ENCODE assay signal across 20 cellular contexts in the genomic region with DNA sequence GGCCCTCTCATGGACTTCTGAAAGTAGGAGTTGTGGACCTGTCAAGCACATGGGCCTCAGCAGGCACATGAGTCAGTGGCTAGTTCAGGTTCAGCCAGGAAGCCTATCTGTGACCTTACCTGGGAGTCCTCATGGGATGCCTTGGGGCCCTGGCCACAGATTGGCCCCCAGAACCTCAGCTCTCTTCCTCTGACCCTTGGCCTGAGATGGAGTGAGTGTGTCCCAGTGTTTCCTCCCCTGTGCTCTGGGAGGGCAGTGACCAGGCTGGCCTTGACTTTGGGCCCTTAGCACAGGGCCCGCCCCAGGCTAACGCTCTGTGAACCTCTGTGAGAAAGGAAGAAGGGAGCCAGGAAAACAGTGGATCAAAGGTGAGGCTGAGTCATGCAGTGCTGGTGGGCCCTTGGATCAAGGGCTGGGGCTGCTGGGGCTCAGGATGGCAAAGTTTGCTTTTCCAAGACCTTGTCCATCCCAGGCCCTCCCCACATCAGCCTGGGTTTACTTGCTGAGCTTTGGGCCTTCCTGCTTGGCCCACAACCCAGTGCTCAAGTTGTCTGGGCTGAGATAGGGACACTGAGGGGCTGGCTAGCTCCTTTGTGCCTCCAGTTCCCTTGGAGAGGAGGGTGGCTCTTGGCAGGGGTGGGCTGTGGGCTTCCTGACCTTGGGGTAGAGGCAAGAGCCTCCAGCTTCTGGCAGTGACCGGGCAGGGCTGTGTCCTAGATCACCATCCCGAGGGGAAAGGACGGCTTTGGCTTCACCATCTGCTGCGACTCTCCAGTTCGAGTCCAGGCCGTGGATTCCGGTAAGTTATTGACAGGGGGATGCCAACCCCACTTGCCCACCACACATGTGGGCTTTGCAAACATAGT. TPM values are rescaled to one million over a fixed set of nuclear protein-coding genes. Genes with fewer than 3 reads are reported as not detected.
DNase-seq lines count a peak whose midpoint lies in the region; ATAC-seq, FAIRE-seq and TF ChIP-seq lines count a peak whose summit lies in the region.
"Had no signal": no experiment of that assay in that cellular context is flagged by ENCODE, and none has a peak within 500 bp of the region (broad histone marks: within the 10 kb centered on the region; RNA-seq: fewer than 3 reads in every experiment).

No MANE protein-coding gene starts in this region.

- H3K4me1 Mint-ChIP-seq in brain: peaks cover 84% of the 10 kb centered on the region

- H3K9me3 ChIP-seq in iPS-20b (ENCODE audit: insufficient read depth, low read depth, low read length): no peaks in the 10 kb centered on the region
- H3K9me3 ChIP-seq: body of pancreas had no signal

- H3K36me3 ChIP-seq in iPS-20b (ENCODE audit: insufficient read depth, low read depth, low read length) (no peaks in the 10 kb centered on the region), rectal smooth muscle tissue (ENCODE audit: control insufficient read depth, insufficient read depth, low read length) (peaks cover 5% of the 10 kb centered on the region)

- H3K27me3 ChIP-seq in iPS-20b (ENCODE audit: insufficient read depth, low read length) (no peaks in the 10 kb centered on the region), rectal smooth muscle tissue (ENCODE audit: control insufficient read depth, insufficient read depth, low read length) (no peaks in the 10 kb centered on the region)
- H3K27me3 ChIP-seq: body of pancreas had no signal

- H3K27ac Mint-ChIP-seq in brain: peak overlapping the region in 4 of 5 experiments; percentile 58 to 97 (median 83)

- H3K27ac ChIP-seq in iPS-20b (ENCODE audit: low read length): peak overlapping the region; percentile 11
- H3K27ac ChIP-seq in rectal smooth muscle tissue (ENCODE audit: low read depth, low read length): peak overlapping the region; percentile 7
- H3K27ac ChIP-seq: epithelial cell of prostate had no signal

- no peak overlapping the region for H3K9ac ChIP-seq in iPS-20b (ENCODE audit: low read depth, low read length)
- H3K9ac ChIP-seq in rectal smooth muscle tissue (ENCODE audit: low read length): no peak overlapping the region

- peak; percentile 22 for DNase-seq in ELR (ENCODE audit: low read depth)
- DNase-seq in RCC 7860 (ENCODE audit: low spot score): no peak
- no peak for DNase-seq in medulla oblongata (ENCODE audit: extremely low spot score)
- DNase-seq in activated CD4-positive, alpha-beta T cell treated with anti-CD3 and anti-CD28 coated beads, Interleukin-2, amount 50 U/mL, for 4 hours: no peak
- DNase-seq: activated CD8-positive, alpha-beta T cell treated with anti-CD3 and anti-CD28 coated beads, Interleukin-2, amount 10 ng/mL, durations not matched to agents 7 days and 5 days; activated effector memory CD4-positive, alpha-beta T cell treated with Interleukin-2 at 50 U/mL for 16 hours; AML-193; DMS153; hypothalamus; mesendoderm; NCI-H2171 treated with DMSO at 0.1 percent for 48 hours; occipital lobe had no signal

- no peak for ATAC-seq in HG03520 (IDR thresholded peaks at IDR 0.05; ENCODE audit: unreplicated experiment)
- ATAC-seq: activated CD8-positive, alpha-beta T cell treated with anti-CD3 and anti-CD28 coated beads, Interleukin-2, amount 10 ng/mL, durations not matched to agents 7 days and 5 days; body of pancreas had no signal

- peaks cover 27% of the 10 kb centered on the region for H3K4me1 ChIP-seq in iPS-20b (ENCODE audit: insufficient read depth, low read length)
- H3K4me1 ChIP-seq in rectal smooth muscle tissue (ENCODE audit: control insufficient read depth, insufficient read depth, low read length): no peaks in the 10 kb centered on the region

- FAIRE-seq in RCC 7860 (lab: Jason Lieb, UNC): no peak
- FAIRE-seq: TTC549 had no signal

- H3K36me3 Mint-ChIP-seq in brain: peaks cover 3% of the 10 kb centered on the region
- H3K36me3 Mint-ChIP-seq: type B pancreatic cell had no signal

- H3K27me3 Mint-ChIP-seq in brain: no peaks in the 10 kb centered on the region

- H3K9me3 Mint-ChIP-seq in brain: no peaks in the 10 kb centered on the region
- H3K9me3 Mint-ChIP-seq: type B pancreatic cell had no signal

- H3K4me3 ChIP-seq in iPS-20b (ENCODE audit: low read length): no peak overlapping the region
- H3K4me3 ChIP-seq in rectal smooth muscle tissue (ENCODE audit: low read length): no peak overlapping the region
- H3K4me3 ChIP-seq: body of pancreas had no signal

- no peak for TF ChIP-seq CTCF in brain (conservative IDR thresholded peaks at IDR 0.05)

- H3K4me3 Mint-ChIP-seq in brain: no peak overlapping the region
- H3K4me3 Mint-ChIP-seq: activated CD8-positive, alpha-beta T cell treated with anti-CD3 and anti-CD28 coated beads, Interleukin-2, amount 10 ng/mL, durations not matched to agents 7 days and 5 days had no signal

RNA-seq across cellular contexts. Expression of a gene that starts 41.4 kb away (rescaled TPM):
- polyA plus RNA-seq in brain (ENCODE audit: insufficient read depth, low read depth, low replicate concordance): 74.7 TPM
